In genomic region chr3:71052725-71053124, GRCh38 we compare ENCODE assay signal across 14 cellular contexts.
A peak's percentile ranks its signal among the peaks of the same experiment; 100 is the strongest.
DNase-seq lines count a peak whose midpoint lies in the region; TF ChIP-seq lines count a peak whose summit lies in the region.
"Had no signal": no experiment of that assay in that cellular context is flagged by ENCODE, and none has a peak within 500 bp of the region (broad histone marks: within the 10 kb centered on the region; RNA-seq: fewer than 3 reads in every experiment).

No MANE protein-coding gene starts in this region.

- H3K36me3 ChIP-seq in brain microvascular endothelial cell (replicated peaks) (peaks cover 18% of the 10 kb centered on the region), mesodermal cell (ENCODE audit: control insufficient read depth, insufficient read depth, low read length) (no peaks in the 10 kb centered on the region), transverse colon (no peaks in the 10 kb centered on the region)

- in situ Hi-C loops in brain microvascular endothelial cell (cut with HindIII; ENCODE audit: low pct_ligation_motif_present, low sequenced_read_pairs) (loop anchor here (25.0 kb wide), 1 partner anchor 515 kb away; no protein-coding TSS in a partner anchor), transverse colon (cut with MboI; ENCODE audit: low pct_ligation_motif_present in 1 of 4, low pct_unique_long_range_greater_than_20kb in 1 of 4, low sequenced_read_pairs in 3 of 4) (loop anchor here in 1 of 4 donors (25.0 kb wide), 1 partner anchor 535 kb away; the partner anchor contains the start of gene FOXP1)

- H3K9me3 ChIP-seq in mesodermal cell (ENCODE audit: control insufficient read depth, low read length) (no peaks in the 10 kb centered on the region), transverse colon (no peaks in the 10 kb centered on the region)
- H3K9me3 ChIP-seq: thyroid gland had no signal

- TF ChIP-seq POLR2A in transverse colon (IDR thresholded peaks at IDR 0.05), result no peak

- H3K27me3 ChIP-seq in brain microvascular endothelial cell (replicated peaks), result no peaks in the 10 kb centered on the region
- H3K27me3 ChIP-seq in transverse colon, result no peaks in the 10 kb centered on the region
- H3K27me3 ChIP-seq: thyroid gland had no signal

- no CpG with 5 or more reads among the region's 5 CpGs for WGBS in mesodermal cell (ENCODE audit: insufficient coverage in 2 of 2), 2 experiments
- WGBS in transverse colon (ENCODE audit: low coverage in 1 of 2), 2 donors, result 63 to 76% methylated on average over 5 of the region's 5 CpGs

- no peak for TF ChIP-seq EP300 in transverse colon (IDR thresholded peaks at IDR 0.05; ENCODE audit: low read depth)

- peaks cover 100% of the 10 kb centered on the region for H3K4me1 Mint-ChIP-seq in activated naive CD4-positive, alpha-beta T cell treated with anti-CD3 and anti-CD28 coated beads, Interleukin-2, amount 50 U/mL, for 24 hours

- H3K9me3 Mint-ChIP-seq in activated naive CD4-positive, alpha-beta T cell treated with anti-CD3 and anti-CD28 coated beads, Interleukin-2, amount 50 U/mL, for 24 hours, result no peaks in the 10 kb centered on the region

- TF ChIP-seq CTCF in brain microvascular endothelial cell (IDR thresholded peaks at IDR 0.05; ENCODE audit: low read depth, low read length, missing control alignments) (no peak), transverse colon (IDR thresholded peaks at IDR 0.05) (no peak)

- peak overlapping the region; percentile 66 for H3K4me3 Mint-ChIP-seq in activated naive CD4-positive, alpha-beta T cell treated with anti-CD3 and anti-CD28 coated beads, Interleukin-2, amount 50 U/mL, for 24 hours

- H3K36me3 Mint-ChIP-seq in activated naive CD4-positive, alpha-beta T cell treated with anti-CD3 and anti-CD28 coated beads, Interleukin-2, amount 50 U/mL, for 24 hours, result peaks cover 60% of the 10 kb centered on the region

- H3K4me1 ChIP-seq in mesodermal cell (ENCODE audit: control insufficient read depth, insufficient read depth, low read length, poor library complexity, severe bottlenecking) (peaks cover 63% of the 10 kb centered on the region), transverse colon (peaks cover 78 to 97% (median 94%) of the 10 kb centered on the region in 4 donors)

- intact Hi-C loops in transverse colon (cut with DNase I; ENCODE audit: low total_unique reads), result no loop called here

- no peak overlapping the region for H3K27ac Mint-ChIP-seq in activated naive CD4-positive, alpha-beta T cell treated with anti-CD3 and anti-CD28 coated beads, Interleukin-2, amount 50 U/mL, for 24 hours

- no peaks in the 10 kb centered on the region for H3K27me3 Mint-ChIP-seq in activated naive CD4-positive, alpha-beta T cell treated with anti-CD3 and anti-CD28 coated beads, Interleukin-2, amount 50 U/mL, for 24 hours

- no peak overlapping the region for H3K4me3 ChIP-seq in brain microvascular endothelial cell (ENCODE audit: low read depth, low read length)
- H3K4me3 ChIP-seq in mesodermal cell (ENCODE audit: extremely low read depth, insufficient read depth, low read length, poor library complexity, severe bottlenecking), result no peak overlapping the region
- H3K4me3 ChIP-seq in transverse colon, result no peak overlapping the region
- H3K4me3 ChIP-seq: thyroid gland had no signal

- H3K27ac ChIP-seq in brain microvascular endothelial cell (peak overlapping the region; percentile 93), mesodermal cell (ENCODE audit: low read depth, low read length, severe bottlenecking) (peak overlapping the region; percentile 39), transverse colon (peak overlapping the region; percentile 86 to 98 (median 88))

- DNase-seq in activated naive CD4-positive, alpha-beta T cell treated with anti-CD3 and anti-CD28 coated beads, Interleukin-2, amount 50 U/mL, for 16 hours, result no peak
- DNase-seq in brain microvascular endothelial cell (no peak), transverse colon (no peak), GM19238 (ENCODE audit: insufficient read length, low spot score) (no peak), NCI-H2081 treated with DMSO at 0.1 percent for 48 hours (lab: John Stamatoyannopoulos, UW) (no peak)
- DNase-seq in effector CD8-positive, alpha-beta T cell (lab: John Stamatoyannopoulos, UW), result no peak
- DNase-seq: activated gamma-delta T cell, DND-41, left colon, NCI-H1694 treated with DMSO at 0.1 percent for 48 hours, NCI-H82, thyroid gland had no signal

Comparison
In these comparisons a context has a peak if more than half of its experiments do, and no peak if none do; other contexts are left out.
1. H3K27ac ChIP-seq: peak in every context shown above with its lines; median percentile 93 in brain microvascular endothelial cell; 88 in transverse colon; 39 in mesodermal cell.